Comparison of ENCODE assay signal across 1 cellular context in the genomic region with DNA sequence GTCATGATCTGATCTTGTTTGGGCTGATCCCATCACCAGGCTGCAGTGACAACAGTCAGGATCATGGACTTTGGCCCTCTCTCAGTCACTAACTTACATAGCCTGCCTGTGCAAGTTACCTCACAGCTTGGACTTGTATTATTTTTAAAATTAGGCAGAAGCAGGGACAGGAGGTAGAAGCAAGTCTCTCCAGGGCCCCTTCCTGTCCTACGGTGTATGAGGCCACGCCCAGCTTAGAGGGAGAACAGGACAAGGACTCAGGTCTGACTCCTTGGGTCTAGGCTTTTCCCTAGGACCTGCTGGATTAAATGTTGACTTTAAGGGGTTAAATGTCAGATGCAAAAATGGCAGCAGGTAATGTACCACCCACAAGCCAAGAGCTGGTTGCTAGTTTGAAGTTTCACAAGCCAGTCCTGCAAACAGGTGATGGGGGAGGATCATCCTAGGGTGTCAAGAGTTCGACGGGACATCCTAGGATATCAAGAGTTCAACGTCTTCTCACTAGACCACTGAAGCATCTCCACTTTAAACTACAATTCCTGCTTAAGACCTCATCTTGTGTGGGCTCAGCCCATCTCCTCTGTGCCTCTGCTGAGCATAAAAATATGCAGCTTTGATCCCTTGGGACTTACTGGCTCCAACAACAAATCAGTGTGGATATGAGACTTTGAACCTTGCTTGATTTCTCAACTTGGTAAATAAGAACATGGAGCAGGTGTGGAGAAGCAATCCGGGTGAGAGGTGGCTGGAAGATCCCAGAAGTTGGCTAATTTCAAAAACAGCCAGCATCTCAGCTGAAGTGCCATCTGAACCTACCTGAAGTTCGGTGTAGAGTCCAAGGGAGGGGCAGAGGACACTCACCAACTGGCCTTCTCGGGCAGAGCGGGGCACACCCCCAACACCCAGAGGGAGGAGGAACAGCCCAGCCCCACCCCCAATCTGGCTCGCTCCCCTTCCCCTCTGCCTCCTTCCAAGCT.
TF ChIP-seq lines count a peak whose summit lies in the region.

No MANE protein-coding gene starts in this region.

TF ChIP-seq in HepG2, 621 proteins besides CTCF, POLR2A, EP300 and RAD21 (continued from another document and continues in another):
- TF ChIP-seq, protein P1, sequence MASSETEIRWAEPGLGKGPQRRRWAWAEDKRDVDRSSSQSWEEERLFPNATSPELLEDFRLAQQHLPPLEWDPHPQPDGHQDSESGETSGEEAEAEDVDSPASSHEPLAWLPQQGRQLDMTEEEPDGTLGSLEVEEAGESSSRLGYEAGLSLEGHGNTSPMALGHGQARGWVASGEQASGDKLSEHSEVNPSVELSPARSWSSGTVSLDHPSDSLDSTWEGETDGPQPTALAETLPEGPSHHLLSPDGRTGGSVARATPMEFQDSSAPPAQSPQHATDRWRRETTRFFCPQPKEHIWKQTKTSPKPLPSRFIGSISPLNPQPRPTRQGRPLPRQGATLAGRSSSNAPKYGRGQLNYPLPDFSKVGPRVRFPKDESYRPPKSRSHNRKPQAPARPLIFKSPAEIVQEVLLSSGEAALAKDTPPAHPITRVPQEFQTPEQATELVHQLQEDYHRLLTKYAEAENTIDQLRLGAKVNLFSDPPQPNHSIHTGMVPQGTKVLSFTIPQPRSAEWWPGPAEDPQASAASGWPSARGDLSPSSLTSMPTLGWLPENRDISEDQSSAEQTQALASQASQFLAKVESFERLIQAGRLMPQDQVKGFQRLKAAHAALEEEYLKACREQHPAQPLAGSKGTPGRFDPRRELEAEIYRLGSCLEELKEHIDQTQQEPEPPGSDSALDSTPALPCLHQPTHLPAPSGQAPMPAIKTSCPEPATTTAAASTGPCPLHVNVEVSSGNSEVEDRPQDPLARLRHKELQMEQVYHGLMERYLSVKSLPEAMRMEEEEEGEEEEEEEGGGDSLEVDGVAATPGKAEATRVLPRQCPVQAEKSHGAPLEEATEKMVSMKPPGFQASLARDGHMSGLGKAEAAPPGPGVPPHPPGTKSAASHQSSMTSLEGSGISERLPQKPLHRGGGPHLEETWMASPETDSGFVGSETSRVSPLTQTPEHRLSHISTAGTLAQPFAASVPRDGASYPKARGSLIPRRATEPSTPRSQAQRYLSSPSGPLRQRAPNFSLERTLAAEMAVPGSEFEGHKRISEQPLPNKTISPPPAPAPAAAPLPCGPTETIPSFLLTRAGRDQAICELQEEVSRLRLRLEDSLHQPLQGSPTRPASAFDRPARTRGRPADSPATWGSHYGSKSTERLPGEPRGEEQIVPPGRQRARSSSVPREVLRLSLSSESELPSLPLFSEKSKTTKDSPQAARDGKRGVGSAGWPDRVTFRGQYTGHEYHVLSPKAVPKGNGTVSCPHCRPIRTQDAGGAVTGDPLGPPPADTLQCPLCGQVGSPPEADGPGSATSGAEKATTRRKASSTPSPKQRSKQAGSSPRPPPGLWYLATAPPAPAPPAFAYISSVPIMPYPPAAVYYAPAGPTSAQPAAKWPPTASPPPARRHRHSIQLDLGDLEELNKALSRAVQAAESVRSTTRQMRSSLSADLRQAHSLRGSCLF (CRISPR knock-in tag; IDR thresholded peaks at IDR 0.05; ENCODE audit: borderline replicate concordance): no peak
- peak; percentile 30; the same call in 1 of the 2 replicates for TF ChIP-seq GABPB1 (CRISPR knock-in tag; IDR thresholded peaks at IDR 0.05)
- TF ChIP-seq MED13 (CRISPR knock-in tag; IDR thresholded peaks at IDR 0.05): peak; percentile 41; the same call in 1 of the 2 replicates
- TF ChIP-seq ZNF773 (CRISPR knock-in tag; IDR thresholded peaks at IDR 0.05; ENCODE audit: borderline replicate concordance): no peak
- TF ChIP-seq ZNF691 (CRISPR knock-in tag; IDR thresholded peaks at IDR 0.05; ENCODE audit: borderline replicate concordance, low read depth): 0 out of 2 replicates have a peak, but pooled peaks have one; percentile 21
- TF ChIP-seq REST (IDR thresholded peaks at IDR 0.05; ENCODE audit: borderline replicate concordance in 1 of 2, low read depth in 1 of 2, low read length in 2 of 2): peak in 1 of 2 experiments; percentile 79; a peak in 2 of 4 replicates
- TF ChIP-seq CBFB (CRISPR knock-in tag; IDR thresholded peaks at IDR 0.05): no peak
- peak; percentile 24; the same call in 1 of the 2 replicates for TF ChIP-seq THAP9 (CRISPR knock-in tag; IDR thresholded peaks at IDR 0.05; ENCODE audit: borderline replicate concordance)
- TF ChIP-seq, protein P2, sequence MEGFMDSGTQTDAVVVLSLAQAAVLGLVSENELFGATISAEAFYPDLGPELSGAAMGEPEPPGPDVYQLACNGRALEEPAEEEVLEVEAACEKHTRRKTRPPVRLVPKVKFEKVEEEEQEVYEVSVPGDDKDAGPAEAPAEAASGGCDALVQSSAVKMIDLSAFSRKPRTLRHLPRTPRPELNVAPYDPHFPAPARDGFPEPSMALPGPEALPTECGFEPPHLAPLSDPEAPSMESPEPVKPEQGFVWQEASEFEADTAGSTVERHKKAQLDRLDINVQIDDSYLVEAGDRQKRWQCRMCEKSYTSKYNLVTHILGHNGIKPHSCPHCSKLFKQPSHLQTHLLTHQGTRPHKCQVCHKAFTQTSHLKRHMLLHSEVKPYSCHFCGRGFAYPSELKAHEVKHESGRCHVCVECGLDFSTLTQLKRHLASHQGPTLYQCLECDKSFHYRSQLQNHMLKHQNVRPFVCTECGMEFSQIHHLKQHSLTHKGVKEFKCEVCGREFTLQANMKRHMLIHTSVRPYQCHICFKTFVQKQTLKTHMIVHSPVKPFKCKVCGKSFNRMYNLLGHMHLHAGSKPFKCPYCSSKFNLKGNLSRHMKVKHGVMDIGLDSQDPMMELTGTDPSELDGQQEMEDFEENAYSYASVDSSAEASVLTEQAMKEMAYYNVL (CRISPR knock-in tag; IDR thresholded peaks at IDR 0.05; ENCODE audit: borderline replicate concordance): peak; percentile 75; the same call in 1 of the 2 replicates
- TF ChIP-seq, protein P3, sequence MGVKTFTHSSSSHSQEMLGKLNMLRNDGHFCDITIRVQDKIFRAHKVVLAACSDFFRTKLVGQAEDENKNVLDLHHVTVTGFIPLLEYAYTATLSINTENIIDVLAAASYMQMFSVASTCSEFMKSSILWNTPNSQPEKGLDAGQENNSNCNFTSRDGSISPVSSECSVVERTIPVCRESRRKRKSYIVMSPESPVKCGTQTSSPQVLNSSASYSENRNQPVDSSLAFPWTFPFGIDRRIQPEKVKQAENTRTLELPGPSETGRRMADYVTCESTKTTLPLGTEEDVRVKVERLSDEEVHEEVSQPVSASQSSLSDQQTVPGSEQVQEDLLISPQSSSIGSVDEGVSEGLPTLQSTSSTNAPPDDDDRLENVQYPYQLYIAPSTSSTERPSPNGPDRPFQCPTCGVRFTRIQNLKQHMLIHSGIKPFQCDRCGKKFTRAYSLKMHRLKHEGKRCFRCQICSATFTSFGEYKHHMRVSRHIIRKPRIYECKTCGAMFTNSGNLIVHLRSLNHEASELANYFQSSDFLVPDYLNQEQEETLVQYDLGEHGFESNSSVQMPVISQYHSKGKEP (CRISPR knock-in tag; IDR thresholded peaks at IDR 0.05): no peak
- TF ChIP-seq YEATS2 (CRISPR knock-in tag; IDR thresholded peaks at IDR 0.05; ENCODE audit: borderline replicate concordance): no peak; the same call in 1 of the 2 replicates
- peak; percentile 13 for TF ChIP-seq ZBTB43 (CRISPR knock-in tag; conservative IDR thresholded peaks at IDR 0.05)
- TF ChIP-seq ZNF296 (CRISPR knock-in tag; conservative IDR thresholded peaks at IDR 0.05): no peak
- TF ChIP-seq SYNCRIP (IDR thresholded peaks at IDR 0.05; ENCODE audit: insufficient read depth, low read depth, low read length): no peak
- 0 out of 2 replicates have a peak, but pooled peaks have one; percentile 34 for TF ChIP-seq ZNF792 (CRISPR knock-in tag; IDR thresholded peaks at IDR 0.05)
- TF ChIP-seq ATF4 (CRISPR knock-in tag; IDR thresholded peaks at IDR 0.05): peak in 1 of 2 experiments; percentile 72; a peak in 2 of 4 replicates
- TF ChIP-seq, protein P4, sequence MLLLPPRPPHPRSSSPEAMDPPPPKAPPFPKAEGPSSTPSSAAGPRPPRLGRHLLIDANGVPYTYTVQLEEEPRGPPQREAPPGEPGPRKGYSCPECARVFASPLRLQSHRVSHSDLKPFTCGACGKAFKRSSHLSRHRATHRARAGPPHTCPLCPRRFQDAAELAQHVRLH (CRISPR knock-in tag; IDR thresholded peaks at IDR 0.05; ENCODE audit: borderline replicate concordance, low read depth): 0 out of 2 replicates have a peak, but pooled peaks have one; percentile 29
- 0 out of 2 replicates have a peak, but pooled peaks have one; percentile 27 for TF ChIP-seq KMT2A (CRISPR knock-in tag; IDR thresholded peaks at IDR 0.05)
- 0 out of 2 replicates have a peak, but pooled peaks have one; percentile 32 for TF ChIP-seq NKX3-1 (CRISPR knock-in tag; IDR thresholded peaks at IDR 0.05)
- TF ChIP-seq, protein P5, sequence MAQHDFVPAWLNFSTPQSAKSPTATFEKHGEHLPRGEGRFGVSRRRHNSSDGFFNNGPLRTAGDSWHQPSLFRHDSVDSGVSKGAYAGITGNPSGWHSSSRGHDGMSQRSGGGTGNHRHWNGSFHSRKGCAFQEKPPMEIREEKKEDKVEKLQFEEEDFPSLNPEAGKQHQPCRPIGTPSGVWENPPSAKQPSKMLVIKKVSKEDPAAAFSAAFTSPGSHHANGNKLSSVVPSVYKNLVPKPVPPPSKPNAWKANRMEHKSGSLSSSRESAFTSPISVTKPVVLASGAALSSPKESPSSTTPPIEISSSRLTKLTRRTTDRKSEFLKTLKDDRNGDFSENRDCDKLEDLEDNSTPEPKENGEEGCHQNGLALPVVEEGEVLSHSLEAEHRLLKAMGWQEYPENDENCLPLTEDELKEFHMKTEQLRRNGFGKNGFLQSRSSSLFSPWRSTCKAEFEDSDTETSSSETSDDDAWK (CRISPR knock-in tag; IDR thresholded peaks at IDR 0.05): no peak
